In genomic region chr9:2169035-2169434, GRCh38 we compare ENCODE assay signal across 14 cellular contexts.
DNase-seq lines count a peak whose midpoint lies in the region; ATAC-seq and TF ChIP-seq lines count a peak whose summit lies in the region.
"Had no signal": no experiment of that assay in that cellular context is flagged by ENCODE, and none has a peak within 500 bp of the region (broad histone marks: within the 10 kb centered on the region; RNA-seq: fewer than 3 reads in every experiment).

No MANE protein-coding gene starts in this region.

- peak overlapping the region; percentile 22 for H3K27ac Mint-ChIP-seq in CD4-positive, alpha-beta T cell
- H3K27ac Mint-ChIP-seq in CD8-positive, alpha-beta T cell = peak overlapping the region; percentile 56
- H3K27ac Mint-ChIP-seq in stimulated activated effector memory CD8-positive, alpha-beta T cell treated with anti-CD3 and anti-CD28 coated beads, Interleukin-12 subunit alpha, Interleukin-12 subunit beta, amount 100 ng/mL, for 72 hours = peak overlapping the region; percentile 5

- H3K4me1 ChIP-seq in right atrium auricular region (no peaks in the 10 kb centered on the region), mesenchymal stem cell (ENCODE audit: control insufficient read depth, insufficient read depth, low read depth, low read length) (no peaks in the 10 kb centered on the region)
- no peaks in the 10 kb centered on the region for H3K4me1 ChIP-seq in CD8-positive, alpha-beta T cell (ENCODE audit: insufficient read depth, low read length)
- H3K4me1 ChIP-seq: A549, HAP-1 had no signal

- no peak overlapping the region for H2BK12ac ChIP-seq in mesenchymal stem cell (ENCODE audit: low read length in 2 of 2)

- H2BK120ac ChIP-seq in mesenchymal stem cell (ENCODE audit: low read depth, low read length) = no peak overlapping the region

- DNase-seq in Right ventricle myocardium inferior (ENCODE audit: missing footprints) = no peak
- DNase-seq in right atrium auricular region (ENCODE audit: low spot score) = no peak
- DNase-seq in CD4-positive, alpha-beta T cell = no peak
- no peak for DNase-seq in CD8-positive, alpha-beta T cell
- DNase-seq in stimulated activated effector memory CD8-positive, alpha-beta T cell treated with anti-CD3 and anti-CD28 coated beads, Interleukin-12 subunit alpha, Interleukin-12 subunit beta, amount 100 ng/mL, for 72 hours (ENCODE audit: low spot score in 2 of 2) = no peak
- DNase-seq in activated CD4-positive, CD25-positive, alpha-beta regulatory T cell treated with anti-CD3 and anti-CD28 coated beads, Interleukin-2, amount 50 U/mL, for 72 hours = no peak
- no peak for DNase-seq in mesenchymal stem cell
- DNase-seq: DMS53, GF-D8, GOT3 had no signal

- no peak overlapping the region for H3K9ac ChIP-seq in mesenchymal stem cell (ENCODE audit: low read length)

- no peak overlapping the region for H2BK5ac ChIP-seq in mesenchymal stem cell (ENCODE audit: low read depth, low read length, poor library complexity, severe bottlenecking)

- H3K4me3 ChIP-seq in right atrium auricular region (no peak overlapping the region), mesenchymal stem cell (ENCODE audit: insufficient read depth in 1 of 2, low read depth in 1 of 2, low read length in 2 of 2) (no peak overlapping the region)
- no peak overlapping the region for H3K4me3 ChIP-seq in CD8-positive, alpha-beta T cell (ENCODE audit: low read depth, low read length)
- H3K4me3 ChIP-seq: A549, HAP-1 had no signal

- no peak overlapping the region for H4K8ac ChIP-seq in mesenchymal stem cell (ENCODE audit: low read length)

- peaks cover 99% of the 10 kb centered on the region for H3K36me3 Mint-ChIP-seq in CD4-positive, alpha-beta T cell (ENCODE audit: low read depth)
- peaks cover 91% of the 10 kb centered on the region for H3K36me3 Mint-ChIP-seq in CD8-positive, alpha-beta T cell
- peaks cover 46% of the 10 kb centered on the region for H3K36me3 Mint-ChIP-seq in stimulated activated effector memory CD8-positive, alpha-beta T cell treated with anti-CD3 and anti-CD28 coated beads, Interleukin-12 subunit alpha, Interleukin-12 subunit beta, amount 100 ng/mL, for 72 hours

- no peak overlapping the region for H3K4me2 ChIP-seq in mesenchymal stem cell (ENCODE audit: low read length, poor library complexity, severe bottlenecking)
- H3K4me2 ChIP-seq: A549 had no signal

- no peak overlapping the region for H3K4me3 Mint-ChIP-seq in CD4-positive, alpha-beta T cell
- H3K4me3 Mint-ChIP-seq in CD8-positive, alpha-beta T cell = no peak overlapping the region
- no peak overlapping the region for H3K4me3 Mint-ChIP-seq in stimulated activated effector memory CD8-positive, alpha-beta T cell treated with anti-CD3 and anti-CD28 coated beads, Interleukin-12 subunit alpha, Interleukin-12 subunit beta, amount 100 ng/mL, for 72 hours
- H3K4me3 Mint-ChIP-seq: CD14-positive monocyte had no signal

- no peak overlapping the region for H3K23ac ChIP-seq in mesenchymal stem cell (ENCODE audit: low read length in 2 of 2)

- peak; percentile 52 for ATAC-seq in Right ventricle myocardium inferior
- no peak for ATAC-seq in CD4-positive, alpha-beta T cell (ENCODE audit: poor library complexity)
- no peak for ATAC-seq in CD8-positive, alpha-beta T cell
- no peak for ATAC-seq in stimulated activated effector memory CD8-positive, alpha-beta T cell treated with anti-CD3 and anti-CD28 coated beads, Interleukin-12 subunit alpha, Interleukin-12 subunit beta, amount 100 ng/mL, for 72 hours
- ATAC-seq: A549, HepG2 had no signal

- no peaks in the 10 kb centered on the region for H3K9me3 Mint-ChIP-seq in CD4-positive, alpha-beta T cell
- no peaks in the 10 kb centered on the region for H3K9me3 Mint-ChIP-seq in CD8-positive, alpha-beta T cell
- H3K9me3 Mint-ChIP-seq in stimulated activated effector memory CD8-positive, alpha-beta T cell treated with anti-CD3 and anti-CD28 coated beads, Interleukin-12 subunit alpha, Interleukin-12 subunit beta, amount 100 ng/mL, for 72 hours = no peaks in the 10 kb centered on the region

- POLR2A ChIA-PET in CD4-positive, alpha-beta T cell (lab: Charles Lee) = no interaction called here
- POLR2A ChIA-PET in CD8-positive, alpha-beta T cell (lab: Charles Lee) = interaction anchor here (0.5 kb wide), 1 partner anchor 53 kb away, joined by 3 read pairs; no protein-coding TSS in a partner anchor

- H2AFZ ChIP-seq in mesenchymal stem cell (ENCODE audit: low read depth, low read length) = no peak overlapping the region

- no peaks in the 10 kb centered on the region for H3K9me3 ChIP-seq in right atrium auricular region
- H3K9me3 ChIP-seq in CD4-positive, alpha-beta T cell (ENCODE audit: control insufficient read depth, low read length) = no peaks in the 10 kb centered on the region
- no peaks in the 10 kb centered on the region for H3K9me3 ChIP-seq in CD8-positive, alpha-beta T cell (ENCODE audit: low read length)
- H3K9me3 ChIP-seq in mesenchymal stem cell (ENCODE audit: control insufficient read depth, low read length) = peaks cover 5% of the 10 kb centered on the region
- H3K9me3 ChIP-seq: HAP-1 had no signal

- no peak overlapping the region for H2AK5ac ChIP-seq in mesenchymal stem cell (ENCODE audit: low read length, severe bottlenecking)

- no peak overlapping the region for H3K18ac ChIP-seq in mesenchymal stem cell (ENCODE audit: low read depth in 1 of 2, low read length in 2 of 2)

- no peak overlapping the region for H3K4ac ChIP-seq in mesenchymal stem cell (ENCODE audit: low read depth in 1 of 2, low read length in 2 of 2)

- peaks cover 33% of the 10 kb centered on the region for H3K79me1 ChIP-seq in mesenchymal stem cell (replicated peaks; ENCODE audit: low read length, poor library complexity, severe bottlenecking)

- H3K27ac ChIP-seq in right atrium auricular region = no peak overlapping the region
- no peak overlapping the region for H3K27ac ChIP-seq in CD4-positive, alpha-beta T cell (ENCODE audit: low read depth, low read length)
- no peak overlapping the region for H3K27ac ChIP-seq in CD8-positive, alpha-beta T cell (ENCODE audit: low read depth, low read length)
- H3K27ac ChIP-seq in mesenchymal stem cell (ENCODE audit: low read length, poor library complexity, severe bottlenecking) = no peak overlapping the region
- H3K27ac ChIP-seq: A549 had no signal

- H3K27me3 ChIP-seq in right atrium auricular region (no peaks in the 10 kb centered on the region), mesenchymal stem cell (ENCODE audit: control insufficient read depth in 1 of 2, insufficient read depth in 1 of 2, low read length in 2 of 2) (no peaks in the 10 kb centered on the region)
- H3K27me3 ChIP-seq in CD4-positive, alpha-beta T cell (ENCODE audit: control insufficient read depth, insufficient read depth, low read length) = no peaks in the 10 kb centered on the region
- H3K27me3 ChIP-seq in CD8-positive, alpha-beta T cell (ENCODE audit: insufficient read depth, low read length) = no peaks in the 10 kb centered on the region

- no peak for TF ChIP-seq CTCF in right atrium auricular region (IDR thresholded peaks at IDR 0.05)
- no peak for TF ChIP-seq CTCF in CD4-positive, alpha-beta T cell (IDR thresholded peaks at IDR 0.05)
- no peak for TF ChIP-seq CTCF in CD8-positive, alpha-beta T cell (IDR thresholded peaks at IDR 0.05)

- 94% methylated on average over 7 of the region's 8 CpGs for WGBS in mesenchymal stem cell

- peaks cover 48% of the 10 kb centered on the region for H3K4me1 Mint-ChIP-seq in CD4-positive, alpha-beta T cell (ENCODE audit: low read depth)
- peaks cover 33% of the 10 kb centered on the region for H3K4me1 Mint-ChIP-seq in CD8-positive, alpha-beta T cell (ENCODE audit: low read depth)
- H3K4me1 Mint-ChIP-seq in stimulated activated effector memory CD8-positive, alpha-beta T cell treated with anti-CD3 and anti-CD28 coated beads, Interleukin-12 subunit alpha, Interleukin-12 subunit beta, amount 100 ng/mL, for 72 hours = peaks cover 33% of the 10 kb centered on the region

- intact Hi-C loops in Right ventricle myocardium inferior (cut with DNase I) = no loop called here
- intact Hi-C loops in CD4-positive, alpha-beta T cell (cut with DNase I, micrococcal nuclease) = no loop called here
- intact Hi-C loops in CD8-positive, alpha-beta T cell (cut with DNase I, micrococcal nuclease) = no loop called here

- CTCF ChIA-PET in CD4-positive, alpha-beta T cell (lab: Charles Lee) = interaction anchor here (1.1 kb wide), 1 partner anchor 9 kb away, joined by 3 read pairs; no protein-coding TSS in a partner anchor
- CTCF ChIA-PET in CD8-positive, alpha-beta T cell (lab: Charles Lee) = no interaction called here

- H3K14ac ChIP-seq in mesenchymal stem cell (ENCODE audit: low read length in 2 of 2) = no peak overlapping the region

- H3K27me3 Mint-ChIP-seq in CD4-positive, alpha-beta T cell = no peaks in the 10 kb centered on the region
- no peaks in the 10 kb centered on the region for H3K27me3 Mint-ChIP-seq in CD8-positive, alpha-beta T cell (ENCODE audit: low read depth)

- no peak overlapping the region for H4K91ac ChIP-seq in mesenchymal stem cell (ENCODE audit: low read length)

- no peak overlapping the region for H2BK15ac ChIP-seq in mesenchymal stem cell (ENCODE audit: low read depth, poor library complexity, severe bottlenecking)

- H3K36me3 ChIP-seq in right atrium auricular region (peaks cover 13% of the 10 kb centered on the region), mesenchymal stem cell (ENCODE audit: control insufficient read depth in 1 of 2, insufficient read depth in 2 of 2, low read depth in 1 of 2, low read length in 2 of 2) (peaks cover 22 to 74% of the 10 kb centered on the region in 2 experiments)
- peaks cover 20% of the 10 kb centered on the region for H3K36me3 ChIP-seq in CD8-positive, alpha-beta T cell (ENCODE audit: insufficient read depth, low read length)
- H3K36me3 ChIP-seq: HAP-1 had no signal

Comparison
In these comparisons a context has a peak if more than half of its experiments do, and no peak if none do; other contexts are left out.
1. H3K27ac Mint-ChIP-seq: peak in every context shown above with its lines; median percentile 56 in CD8-positive, alpha-beta T cell; 22 in CD4-positive, alpha-beta T cell; 5 in stimulated activated effector memory CD8-positive, alpha-beta T cell treated with anti-CD3 and anti-CD28 coated beads, Interleukin-12 subunit alpha, Interleukin-12 subunit beta, amount 100 ng/mL, for 72 hours.